Comparison of ENCODE assay signal across 13 cellular contexts in the genomic region with DNA sequence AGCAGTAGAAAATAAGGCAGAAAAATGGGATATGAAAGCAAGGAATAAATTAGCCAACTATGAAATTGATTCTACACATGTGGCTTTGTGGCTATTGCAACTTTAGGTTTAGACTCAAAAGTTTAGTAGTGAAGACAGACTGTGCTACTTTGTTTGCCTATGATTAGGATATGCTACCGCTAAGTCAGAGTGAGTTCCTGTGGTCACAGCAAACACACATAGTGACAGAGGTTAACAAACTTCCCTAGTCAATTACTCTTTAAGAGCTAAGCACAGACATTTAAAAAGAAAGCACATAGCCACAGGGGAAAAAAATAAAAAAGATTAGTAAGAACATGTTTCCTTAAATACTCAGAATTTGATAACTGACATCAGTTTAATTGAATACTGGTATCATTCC.
A peak's percentile ranks its signal among the peaks of the same experiment; 100 is the strongest.
DNase-seq lines count a peak whose midpoint lies in the region; ATAC-seq and TF ChIP-seq lines count a peak whose summit lies in the region.
"Had no signal": no experiment of that assay in that cellular context is flagged by ENCODE, and none has a peak within 500 bp of the region (broad histone marks: within the 10 kb centered on the region; RNA-seq: fewer than 3 reads in every experiment).

No MANE protein-coding gene starts in this region.

- H3K36me3 Mint-ChIP-seq in stimulated activated effector memory CD8-positive, alpha-beta T cell treated with anti-CD3 and anti-CD28 coated beads, Interleukin-12 subunit alpha, Interleukin-12 subunit beta, amount 100 ng/mL, for 72 hours, result peaks cover 25% of the 10 kb centered on the region
- H3K36me3 Mint-ChIP-seq in T-helper 17 cell (ENCODE audit: low read depth), result no peaks in the 10 kb centered on the region

- no peaks in the 10 kb centered on the region for H3K27me3 Mint-ChIP-seq in T-helper 17 cell
- H3K27me3 Mint-ChIP-seq: activated B cell treated with CpG ODN at 0.5 μM for 24 hours had no signal

- H3K4me3 ChIP-seq in cardiac fibroblast (replicated peaks in 1 of 2; ENCODE audit: low read depth in 2 of 2, low read length in 2 of 2), result no peak overlapping the region
- H3K4me3 ChIP-seq: body of pancreas, hepatocyte had no signal

- no peak overlapping the region for H3K27ac Mint-ChIP-seq in stimulated activated effector memory CD8-positive, alpha-beta T cell treated with anti-CD3 and anti-CD28 coated beads, Interleukin-12 subunit alpha, Interleukin-12 subunit beta, amount 100 ng/mL, for 72 hours
- no peak overlapping the region for H3K27ac Mint-ChIP-seq in T-helper 17 cell
- H3K27ac Mint-ChIP-seq: activated B cell treated with CpG ODN at 0.5 μM for 24 hours had no signal

- ATAC-seq in HG03460 (IDR thresholded peaks at IDR 0.05; ENCODE audit: unreplicated experiment) (peak; percentile 83), T-helper 17 cell (no peak)
- peak; percentile 89 for ATAC-seq in stimulated activated effector memory CD8-positive, alpha-beta T cell treated with anti-CD3 and anti-CD28 coated beads, Interleukin-12 subunit alpha, Interleukin-12 subunit beta, amount 100 ng/mL, for 72 hours
- ATAC-seq: body of pancreas had no signal

- no peak for TF ChIP-seq CTCF in cardiac fibroblast (IDR thresholded peaks at IDR 0.05; ENCODE audit: low read depth, low read length)

- peaks cover 9% of the 10 kb centered on the region for H3K4me1 Mint-ChIP-seq in stimulated activated effector memory CD8-positive, alpha-beta T cell treated with anti-CD3 and anti-CD28 coated beads, Interleukin-12 subunit alpha, Interleukin-12 subunit beta, amount 100 ng/mL, for 72 hours
- no peaks in the 10 kb centered on the region for H3K4me1 Mint-ChIP-seq in T-helper 17 cell
- H3K4me1 Mint-ChIP-seq: activated B cell treated with CpG ODN at 0.5 μM for 24 hours had no signal

- no peaks in the 10 kb centered on the region for H3K9me3 Mint-ChIP-seq in stimulated activated effector memory CD8-positive, alpha-beta T cell treated with anti-CD3 and anti-CD28 coated beads, Interleukin-12 subunit alpha, Interleukin-12 subunit beta, amount 100 ng/mL, for 72 hours

- H3K4me3 Mint-ChIP-seq in stimulated activated effector memory CD8-positive, alpha-beta T cell treated with anti-CD3 and anti-CD28 coated beads, Interleukin-12 subunit alpha, Interleukin-12 subunit beta, amount 100 ng/mL, for 72 hours, result no peak overlapping the region
- H3K4me3 Mint-ChIP-seq in T-helper 17 cell, result no peak overlapping the region
- H3K4me3 Mint-ChIP-seq: activated B cell treated with CpG ODN at 0.5 μM for 24 hours had no signal

- DNase-seq in SIG-M5 treated with dmso at 0.1 percent for 504 hours (lab: John Stamatoyannopoulos, UW; ENCODE audit: unreplicated experiment) (peak; percentile 7), SIG-M5 (lab: John Stamatoyannopoulos, UW) (no peak), cardiac fibroblast (ENCODE audit: low read depth in 2 of 2) (peak; percentile 33 to 55), DMS114 treated with DMSO at 0.1 percent for 48 hours (lab: John Stamatoyannopoulos, UW; ENCODE audit: unreplicated experiment) (no peak), T-helper 17 cell (no peak)
- no peak for DNase-seq in stimulated activated effector memory CD8-positive, alpha-beta T cell treated with anti-CD3 and anti-CD28 coated beads, Interleukin-12 subunit alpha, Interleukin-12 subunit beta, amount 100 ng/mL, for 72 hours (ENCODE audit: low spot score in 2 of 2)
- DNase-seq in stimulated activated naive CD4-positive, alpha-beta T cell (lab: John Stamatoyannopoulos, UW), result no peak
- DNase-seq: 8988T, activated B cell treated with CpG ODN at 0.5 μM for 24 hours, NCI-H446 had no signal

- no peaks in the 10 kb centered on the region for H3K9me3 ChIP-seq in T-helper 17 cell (ENCODE audit: control insufficient read depth, low read length, poor library complexity, severe bottlenecking)
- H3K9me3 ChIP-seq: body of pancreas had no signal

Comparison
In these comparisons a context has a peak if more than half of its experiments do, and no peak if none do; other contexts are left out.
1. DNase-seq: peak in SIG-M5 treated with dmso at 0.1 percent for 504 hours (single experiment) and cardiac fibroblast (2 of 2); none in SIG-M5 (single experiment), stimulated activated effector memory CD8-positive, alpha-beta T cell treated with anti-CD3 and anti-CD28 coated beads, Interleukin-12 subunit alpha, Interleukin-12 subunit beta, amount 100 ng/mL, for 72 hours (0 of 2), DMS114 treated with DMSO at 0.1 percent for 48 hours (single experiment), stimulated activated naive CD4-positive, alpha-beta T cell (0 of 6) and T-helper 17 cell (0 of 3).